27 cellular contexts compared by ENCODE assay signal in genomic region chr11:62008177-62008576, GRCh38. TPM values are rescaled to one million over a fixed set of nuclear protein-coding genes. Genes with fewer than 3 reads are reported as not detected.
"Had no signal": no experiment of that assay in that cellular context is flagged by ENCODE, and none has a peak within 500 bp of the region (broad histone marks: within the 10 kb centered on the region; RNA-seq: fewer than 3 reads in every experiment).

No MANE protein-coding gene starts in this region.

- H3K27me3 ChIP-seq: brain microvascular endothelial cell, dorsolateral prefrontal cortex had no signal

- ATAC-seq: activated CD8-positive, alpha-beta T cell treated with anti-CD3 and anti-CD28 coated beads for 36 hours; esophagus mucosa had no signal

- H3K4me3 ChIP-seq: coronary artery, dorsolateral prefrontal cortex had no signal

- DNase-seq: activated CD4-positive, alpha-beta T cell treated with anti-CD3 and anti-CD28 coated beads for 48 hours; activated CD4-positive, alpha-beta T cell treated with anti-CD3 and anti-CD28 coated beads, Interleukin-2, amount 50 U/mL, for 1 hour; activated CD4-positive, alpha-beta T cell treated with anti-CD3 and anti-CD28 coated beads, Interleukin-2, amount 50 U/mL, for 48 hours; activated CD4-positive, CD25-positive, alpha-beta regulatory T cell; activated CD4-positive, CD25-positive, alpha-beta regulatory T cell treated with anti-CD3 and anti-CD28 coated beads, Interleukin-2, amount 50 U/mL, for 72 hours; activated CD8-positive, alpha-beta memory T cell treated with anti-CD3 and anti-CD28 coated beads for 24 hours; activated CD8-positive, alpha-beta T cell treated with anti-CD3 and anti-CD28 coated beads for 36 hours; activated gamma-delta T cell; activated naive CD4-positive, alpha-beta T cell; activated naive CD4-positive, alpha-beta T cell treated with anti-CD3 and anti-CD28 coated beads, Interleukin-2, amount 10 ng/mL, durations not matched to agents 7 days and 5 days; activated naive CD8-positive, alpha-beta T cell treated with anti-CD3 and anti-CD28 coated beads, Interleukin-2, amount 10 ng/mL, durations not matched to agents 7 days and 5 days; brain microvascular endothelial cell; dorsolateral prefrontal cortex; effector memory CD4-positive, alpha-beta T cell; endodermal cell; foreskin fibroblast; head of caudate nucleus; T-helper 2 cell had no signal

- H3K27ac ChIP-seq: brain microvascular endothelial cell, coronary artery, dorsolateral prefrontal cortex had no signal

- H3K36me3 Mint-ChIP-seq: activated naive CD4-positive, alpha-beta T cell treated with anti-CD3 and anti-CD28 coated beads, Interleukin-2, amount 10 ng/mL, durations not matched to agents 7 days and 5 days; activated naive CD4-positive, alpha-beta T cell treated with anti-CD3 and anti-CD28 coated beads, Interleukin-2, amount 50 U/mL, for 72 hours; activated naive CD8-positive, alpha-beta T cell treated with anti-CD3 and anti-CD28 coated beads, Interleukin-2, amount 10 ng/mL, durations not matched to agents 7 days and 5 days had no signal

- FAIRE-seq: astrocyte, bronchial epithelial cell, frontal cortex had no signal

- H3K4me3 Mint-ChIP-seq: activated CD8-positive, alpha-beta T cell treated with anti-CD3 and anti-CD28 coated beads for 36 hours; activated naive CD4-positive, alpha-beta T cell treated with anti-CD3 and anti-CD28 coated beads, Interleukin-2, amount 10 ng/mL, durations not matched to agents 7 days and 5 days; activated naive CD8-positive, alpha-beta T cell treated with anti-CD3 and anti-CD28 coated beads, Interleukin-2, amount 10 ng/mL, durations not matched to agents 7 days and 5 days; activated T-helper 1 cell treated with anti-CD3 and anti-CD28 coated beads, Interleukin-12 subunit alpha, Interleukin-12 subunit beta, Interleukin-2, Interleukin-4 antibody, amounts not matched to agents 30 ng/mL and 10 ng/mL and 1 ng/mL, durations not matched to agents 14 hours and 24 hours and 36 hours; central memory CD8-positive, alpha-beta T cell; dendritic cell treated with granulocyte-macrophage colony-stimulating factor and Interleukin-4, amounts not matched to agents 40 ng/mL and 50 ng/mL, for 4 days; endodermal cell had no signal

- H3K36me3 ChIP-seq: brain microvascular endothelial cell had no signal

- H3K27me3 Mint-ChIP-seq: dendritic cell treated with granulocyte-macrophage colony-stimulating factor and Interleukin-4, amounts not matched to agents 40 ng/mL and 50 ng/mL, for 4 days had no signal

- H3K4me1 Mint-ChIP-seq: central memory CD8-positive, alpha-beta T cell; endodermal cell had no signal

- H3K27ac Mint-ChIP-seq: activated CD8-positive, alpha-beta T cell treated with anti-CD3 and anti-CD28 coated beads for 36 hours; activated naive CD4-positive, alpha-beta T cell treated with anti-CD3 and anti-CD28 coated beads, Interleukin-2, amount 10 ng/mL, durations not matched to agents 7 days and 5 days; activated naive CD4-positive, alpha-beta T cell treated with anti-CD3 and anti-CD28 coated beads, Interleukin-2, amount 50 U/mL, for 72 hours; activated naive CD8-positive, alpha-beta T cell treated with anti-CD3 and anti-CD28 coated beads, Interleukin-2, amount 10 ng/mL, durations not matched to agents 7 days and 5 days; activated T-helper 1 cell treated with anti-CD3 and anti-CD28 coated beads, Interleukin-12 subunit alpha, Interleukin-12 subunit beta, Interleukin-2, Interleukin-4 antibody, amounts not matched to agents 30 ng/mL and 10 ng/mL and 1 ng/mL, durations not matched to agents 14 hours and 24 hours and 36 hours; dendritic cell treated with granulocyte-macrophage colony-stimulating factor and Interleukin-4, amounts not matched to agents 40 ng/mL and 50 ng/mL, for 4 days; endodermal cell had no signal

- H3K9me3 Mint-ChIP-seq: activated CD8-positive, alpha-beta T cell treated with anti-CD3 and anti-CD28 coated beads for 36 hours; activated naive CD4-positive, alpha-beta T cell treated with anti-CD3 and anti-CD28 coated beads, Interleukin-2, amount 10 ng/mL, durations not matched to agents 7 days and 5 days; activated naive CD4-positive, alpha-beta T cell treated with anti-CD3 and anti-CD28 coated beads, Interleukin-2, amount 50 U/mL, for 72 hours; activated naive CD8-positive, alpha-beta T cell treated with anti-CD3 and anti-CD28 coated beads, Interleukin-2, amount 10 ng/mL, durations not matched to agents 7 days and 5 days; activated T-helper 1 cell treated with anti-CD3 and anti-CD28 coated beads, Interleukin-12 subunit alpha, Interleukin-12 subunit beta, Interleukin-2, Interleukin-4 antibody, amounts not matched to agents 30 ng/mL and 10 ng/mL and 1 ng/mL, durations not matched to agents 14 hours and 24 hours and 36 hours; central memory CD8-positive, alpha-beta T cell; dendritic cell treated with granulocyte-macrophage colony-stimulating factor and Interleukin-4, amounts not matched to agents 40 ng/mL and 50 ng/mL, for 4 days had no signal

RNA-seq across cellular contexts. Expression of gene BEST1, which starts 58.0 kb away (rescaled TPM):
- total RNA-seq: activated T-helper 1 cell treated with anti-CD3 and anti-CD28 coated beads, Interleukin-12 subunit alpha, Interleukin-12 subunit beta, Interleukin-2, Interleukin-4 antibody, amounts not matched to agents 30 ng/mL and 10 ng/mL and 1 ng/mL, durations not matched to agents 14 hours and 24 hours and 36 hours had no signal
